ENCODE assay signal across 8 cellular contexts in the genomic region with DNA sequence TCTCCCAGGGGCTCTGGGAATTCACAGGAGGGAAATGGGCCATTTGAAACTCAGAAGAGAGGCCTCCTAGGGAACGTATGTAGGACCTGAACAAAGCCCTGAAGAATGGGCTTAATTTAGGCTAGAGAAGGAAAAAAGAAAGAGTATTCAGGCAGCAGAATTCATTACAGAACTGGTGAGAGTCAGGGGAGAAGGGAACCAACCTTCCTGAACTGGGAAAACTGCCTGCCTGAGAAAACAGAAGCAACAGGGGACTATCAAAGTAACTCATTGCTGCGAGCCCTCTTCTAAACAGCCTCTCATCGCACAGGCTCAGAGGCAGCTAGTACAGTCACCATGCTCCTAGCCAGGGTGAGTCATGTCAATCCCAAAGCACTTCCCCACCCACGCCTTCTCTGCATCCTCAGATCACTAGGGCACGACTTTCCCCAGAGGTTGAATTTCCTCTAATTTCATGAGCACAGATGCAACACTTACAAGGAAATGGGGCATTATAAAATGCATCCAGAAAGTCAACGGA.
DNase-seq lines count a peak whose midpoint lies in the region; ATAC-seq and TF ChIP-seq lines count a peak whose summit lies in the region.

No MANE protein-coding gene starts in this region.

- no peak for TF ChIP-seq CTCF in AG10803 (conservative IDR thresholded peaks at IDR 0.05; ENCODE audit: low read length)

- intact Hi-C loops in activated T-helper 1 cell treated with anti-CD3 and anti-CD28 coated beads, Interleukin-12 subunit alpha, Interleukin-12 subunit beta, Interleukin-2, Interleukin-4 antibody, amounts not matched to agents 30 ng/mL and 10 ng/mL and 1 ng/mL, durations not matched to agents 14 hours and 24 hours and 36 hours (cut with micrococcal nuclease): loop anchor here (1.0 to 5.0 kb wide), 3 partner anchors 30 to 59 kb away; no protein-coding TSS in a partner anchor
- intact Hi-C loops in left ventricle myocardium superior (cut with micrococcal nuclease): no loop called here

- peaks cover 2% of the 10 kb centered on the region for H3K36me3 Mint-ChIP-seq in activated T-helper 1 cell treated with anti-CD3 and anti-CD28 coated beads, Interleukin-12 subunit alpha, Interleukin-12 subunit beta, Interleukin-2, Interleukin-4 antibody, amounts not matched to agents 30 ng/mL and 10 ng/mL and 1 ng/mL, durations not matched to agents 14 hours and 24 hours and 36 hours (ENCODE audit: low read depth)

- DNase-seq in AG10803 (ENCODE audit: low read depth) (peak; percentile 91), HPDE6-E6E7 (ENCODE audit: extremely low spot score) (peak; percentile 93), left ventricle myocardium superior (peak; percentile 35), NCI-H446 treated with DMSO at 0.1 percent for 48 hours (lab: John Stamatoyannopoulos, UW) (no peak)
- peak; percentile 5 for DNase-seq in activated T-helper 1 cell treated with anti-CD3 and anti-CD28 coated beads, Interleukin-12 subunit alpha, Interleukin-12 subunit beta, Interleukin-2, Interleukin-4 antibody, amounts not matched to agents 30 ng/mL and 10 ng/mL and 1 ng/mL, durations not matched to agents 14 hours and 24 hours and 36 hours (ENCODE audit: low spot score)
- DNase-seq in stimulated activated CD4-positive, alpha-beta T cell treated with anti-CD3 and anti-CD28 coated beads, Interleukin-2, amount 100 ng/mL, for 48 hours: peak; percentile 20 to 24

- no peak overlapping the region for H3K4me3 Mint-ChIP-seq in activated T-helper 1 cell treated with anti-CD3 and anti-CD28 coated beads, Interleukin-12 subunit alpha, Interleukin-12 subunit beta, Interleukin-2, Interleukin-4 antibody, amounts not matched to agents 30 ng/mL and 10 ng/mL and 1 ng/mL, durations not matched to agents 14 hours and 24 hours and 36 hours

- no peaks in the 10 kb centered on the region for H3K27me3 Mint-ChIP-seq in activated T-helper 1 cell treated with anti-CD3 and anti-CD28 coated beads, Interleukin-12 subunit alpha, Interleukin-12 subunit beta, Interleukin-2, Interleukin-4 antibody, amounts not matched to agents 30 ng/mL and 10 ng/mL and 1 ng/mL, durations not matched to agents 14 hours and 24 hours and 36 hours (ENCODE audit: insufficient read depth)

- no peaks in the 10 kb centered on the region for H3K9me3 Mint-ChIP-seq in activated T-helper 1 cell treated with anti-CD3 and anti-CD28 coated beads, Interleukin-12 subunit alpha, Interleukin-12 subunit beta, Interleukin-2, Interleukin-4 antibody, amounts not matched to agents 30 ng/mL and 10 ng/mL and 1 ng/mL, durations not matched to agents 14 hours and 24 hours and 36 hours

- peaks cover 47% of the 10 kb centered on the region for H3K4me1 Mint-ChIP-seq in activated T-helper 1 cell treated with anti-CD3 and anti-CD28 coated beads, Interleukin-12 subunit alpha, Interleukin-12 subunit beta, Interleukin-2, Interleukin-4 antibody, amounts not matched to agents 30 ng/mL and 10 ng/mL and 1 ng/mL, durations not matched to agents 14 hours and 24 hours and 36 hours (ENCODE audit: low read depth)

- peak; percentile 65 for ATAC-seq in GM19351 (IDR thresholded peaks at IDR 0.05; ENCODE audit: unreplicated experiment)
- ATAC-seq in left ventricle myocardium superior: peak; percentile 91
- no peak for ATAC-seq in GM18909 (IDR thresholded peaks at IDR 0.05; ENCODE audit: poor library complexity, unreplicated experiment)

- H3K4me3 ChIP-seq in AG10803 (ENCODE audit: low read length): no peak overlapping the region

- peak overlapping the region; percentile 73 for H3K27ac Mint-ChIP-seq in activated T-helper 1 cell treated with anti-CD3 and anti-CD28 coated beads, Interleukin-12 subunit alpha, Interleukin-12 subunit beta, Interleukin-2, Interleukin-4 antibody, amounts not matched to agents 30 ng/mL and 10 ng/mL and 1 ng/mL, durations not matched to agents 14 hours and 24 hours and 36 hours
